Comparison of ENCODE assay signal across 2 cellular contexts in genomic region chr2:1954061-1954460, GRCh38.
TF ChIP-seq lines count a peak whose summit lies in the region.

No MANE protein-coding gene starts in this region.

TF ChIP-seq in IMR-90, 13 proteins besides CTCF, POLR2A, EP300 and RAD21:
- TF ChIP-seq RCOR1 (IDR thresholded peaks at IDR 0.05; ENCODE audit: insufficient replicate concordance, low read length): no peak
- no peak for TF ChIP-seq MXI1 (IDR thresholded peaks at IDR 0.05; ENCODE audit: borderline replicate concordance, low read depth, low read length)
- TF ChIP-seq, protein P1, sequence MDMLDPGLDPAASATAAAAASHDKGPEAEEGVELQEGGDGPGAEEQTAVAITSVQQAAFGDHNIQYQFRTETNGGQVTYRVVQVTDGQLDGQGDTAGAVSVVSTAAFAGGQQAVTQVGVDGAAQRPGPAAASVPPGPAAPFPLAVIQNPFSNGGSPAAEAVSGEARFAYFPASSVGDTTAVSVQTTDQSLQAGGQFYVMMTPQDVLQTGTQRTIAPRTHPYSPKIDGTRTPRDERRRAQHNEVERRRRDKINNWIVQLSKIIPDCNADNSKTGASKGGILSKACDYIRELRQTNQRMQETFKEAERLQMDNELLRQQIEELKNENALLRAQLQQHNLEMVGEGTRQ (IDR thresholded peaks at IDR 0.05; ENCODE audit: low read depth, low read length): no peak
- no peak for TF ChIP-seq CHD1 (IDR thresholded peaks at IDR 0.05; ENCODE audit: low read depth, low read length)
- no peak for TF ChIP-seq MAFK (IDR thresholded peaks at IDR 0.05; ENCODE audit: low read depth, low read length)
- TF ChIP-seq BHLHE40 (IDR thresholded peaks at IDR 0.05; ENCODE audit: low read depth, low read length): no peak
- no peak for TF ChIP-seq CEBPB (IDR thresholded peaks at IDR 0.05; ENCODE audit: low read depth, low read length)
- no peak for TF ChIP-seq MAZ (IDR thresholded peaks at IDR 0.05; ENCODE audit: borderline replicate concordance, low read depth, low read length)
- TF ChIP-seq ELK1 (IDR thresholded peaks at IDR 0.05; ENCODE audit: borderline replicate concordance, low read depth, low read length): no peak
- no peak for TF ChIP-seq NFE2L2 (IDR thresholded peaks at IDR 0.05; ENCODE audit: low read depth, low read length)
- TF ChIP-seq SMC3 (IDR thresholded peaks at IDR 0.05; ENCODE audit: low read depth, low read length): no peak
- no peak for TF ChIP-seq RFX5 (IDR thresholded peaks at IDR 0.05; ENCODE audit: low read depth, low read length)
- TF ChIP-seq FOS (IDR thresholded peaks at IDR 0.05; ENCODE audit: low read depth, low read length): no peak
TF ChIP-seq in IMR-90: peak in this region for 0.

TF ChIP-seq in H1, 55 proteins besides CTCF, POLR2A, EP300 and RAD21:
- no peak for TF ChIP-seq SUZ12 (IDR thresholded peaks at IDR 0.05; ENCODE audit: low read length)
- no peak for TF ChIP-seq JUN (IDR thresholded peaks at IDR 0.05; ENCODE audit: low read depth, low read length)
- TF ChIP-seq, protein P1 (IDR thresholded peaks at IDR 0.05; ENCODE audit: low read length): no peak
